Comparison of ENCODE assay signal across 2 cellular contexts in the genomic region with DNA sequence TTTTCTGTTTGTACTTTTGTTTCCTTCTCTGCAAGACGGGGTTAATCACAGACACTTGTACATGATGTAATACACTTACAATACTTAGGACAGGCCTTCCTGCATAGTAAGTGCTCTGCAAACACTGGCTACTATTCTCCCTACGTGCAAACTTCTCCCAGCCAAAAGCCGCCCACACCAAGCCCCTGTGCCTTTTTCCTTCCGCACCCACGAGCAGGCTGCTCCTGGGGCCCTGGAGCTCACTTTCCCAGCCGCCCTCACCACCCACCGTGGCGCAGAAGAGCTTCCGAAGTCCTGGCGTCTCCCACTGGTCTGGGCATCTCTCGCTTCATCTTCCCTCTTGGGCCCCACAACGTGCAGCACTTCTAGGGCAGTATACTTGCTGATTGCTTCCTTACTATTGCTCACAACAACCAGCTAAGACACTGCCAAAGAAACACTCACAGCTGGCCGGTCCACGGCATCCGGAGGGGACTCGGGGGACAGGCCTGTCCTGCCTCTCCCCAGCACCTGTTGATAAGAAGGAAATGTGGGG.
TF ChIP-seq lines count a peak whose summit lies in the region.

No MANE protein-coding gene starts in this region.

TF ChIP-seq in K562, 482 proteins besides CTCF, POLR2A, EP300 and RAD21 (continues in another document):
- TF ChIP-seq CEBPG (CRISPR knock-in tag; IDR thresholded peaks at IDR 0.05) (0 out of 2 replicates have a peak, but pooled peaks have one; percentile 25), CEBPG (tag; conservative IDR thresholded peaks at IDR 0.05 in 1 of 2, IDR thresholded peaks at IDR 0.05 in 1 of 2) (peak; percentile 55 to 95), POLR2G (IDR thresholded peaks at IDR 0.05; ENCODE audit: low read depth, low read length) (peak; percentile 39; the same call in 1 of the 2 replicates), SOX6 (IDR thresholded peaks at IDR 0.05) (no peak), ZNF175 (CRISPR knock-in tag; IDR thresholded peaks at IDR 0.05; ENCODE audit: low read depth) (peak; percentile 92), NCOA6 (IDR thresholded peaks at IDR 0.05) (no peak)
- TF ChIP-seq, protein P1, sequence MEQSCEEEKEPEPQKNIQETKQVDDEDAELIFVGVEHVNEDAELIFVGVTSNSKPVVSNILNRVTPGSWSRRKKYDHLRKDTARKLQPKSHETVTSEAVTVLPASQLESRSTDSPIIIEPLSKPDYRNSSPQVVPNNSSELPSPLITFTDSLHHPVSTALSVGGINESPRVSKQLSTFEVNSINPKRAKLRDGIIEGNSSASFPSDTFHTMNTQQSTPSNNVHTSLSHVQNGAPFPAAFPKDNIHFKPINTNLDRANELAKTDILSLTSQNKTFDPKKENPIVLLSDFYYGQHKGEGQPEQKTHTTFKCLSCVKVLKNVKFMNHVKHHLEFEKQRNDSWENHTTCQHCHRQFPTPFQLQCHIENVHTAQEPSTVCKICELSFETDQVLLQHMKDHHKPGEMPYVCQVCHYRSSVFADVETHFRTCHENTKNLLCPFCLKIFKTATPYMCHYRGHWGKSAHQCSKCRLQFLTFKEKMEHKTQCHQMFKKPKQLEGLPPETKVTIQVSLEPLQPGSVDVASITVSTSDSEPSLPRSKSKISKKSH (CRISPR knock-in tag; IDR thresholded peaks at IDR 0.05) = no peak
- TF ChIP-seq, protein P2, sequence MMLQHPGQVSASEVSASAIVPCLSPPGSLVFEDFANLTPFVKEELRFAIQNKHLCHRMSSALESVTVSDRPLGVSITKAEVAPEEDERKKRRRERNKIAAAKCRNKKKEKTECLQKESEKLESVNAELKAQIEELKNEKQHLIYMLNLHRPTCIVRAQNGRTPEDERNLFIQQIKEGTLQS (IDR thresholded peaks at IDR 0.05) = peak; percentile 4; the same call in 1 of the 2 replicates
- TF ChIP-seq, protein P2 (CRISPR knock-in tag; conservative IDR thresholded peaks at IDR 0.05) = no peak

TF ChIP-seq in SK-N-SH treated with all-trans-retinoic acid at 6 μM for 48 hours, 23 proteins besides CTCF, POLR2A, EP300 and RAD21:
- TF ChIP-seq ZFP30 (CRISPR knock-in tag; IDR thresholded peaks at IDR 0.05) (no peak), GLIS3 (CRISPR knock-in tag; IDR thresholded peaks at IDR 0.05) (no peak), POU6F1 (CRISPR knock-in tag; IDR thresholded peaks at IDR 0.05; ENCODE audit: borderline replicate concordance, low read depth) (no peak), ARNTL (CRISPR knock-in tag; IDR thresholded peaks at IDR 0.05; ENCODE audit: borderline replicate concordance, low read depth) (no peak), ISL1 (CRISPR knock-in tag; IDR thresholded peaks at IDR 0.05) (no peak), ZNF8 (CRISPR knock-in tag; IDR thresholded peaks at IDR 0.05) (no peak), BACH2 (CRISPR knock-in tag; IDR thresholded peaks at IDR 0.05; ENCODE audit: borderline replicate concordance) (no peak), PPARA (CRISPR knock-in tag; IDR thresholded peaks at IDR 0.05; ENCODE audit: borderline replicate concordance) (no peak), ZNF70 (CRISPR knock-in tag; IDR thresholded peaks at IDR 0.05) (no peak), SNAI2 (CRISPR knock-in tag; IDR thresholded peaks at IDR 0.05) (no peak), OSR1 (CRISPR knock-in tag; IDR thresholded peaks at IDR 0.05) (no peak)
- TF ChIP-seq, protein P3, sequence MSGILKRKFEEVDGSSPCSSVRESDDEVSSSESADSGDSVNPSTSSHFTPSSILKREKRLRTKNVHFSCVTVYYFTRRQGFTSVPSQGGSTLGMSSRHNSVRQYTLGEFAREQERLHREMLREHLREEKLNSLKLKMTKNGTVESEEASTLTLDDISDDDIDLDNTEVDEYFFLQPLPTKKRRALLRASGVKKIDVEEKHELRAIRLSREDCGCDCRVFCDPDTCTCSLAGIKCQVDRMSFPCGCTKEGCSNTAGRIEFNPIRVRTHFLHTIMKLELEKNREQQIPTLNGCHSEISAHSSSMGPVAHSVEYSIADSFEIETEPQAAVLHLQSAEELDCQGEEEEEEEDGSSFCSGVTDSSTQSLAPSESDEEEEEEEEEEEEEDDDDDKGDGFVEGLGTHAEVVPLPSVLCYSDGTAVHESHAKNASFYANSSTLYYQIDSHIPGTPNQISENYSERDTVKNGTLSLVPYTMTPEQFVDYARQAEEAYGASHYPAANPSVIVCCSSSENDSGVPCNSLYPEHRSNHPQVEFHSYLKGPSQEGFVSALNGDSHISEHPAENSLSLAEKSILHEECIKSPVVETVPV (CRISPR knock-in tag; IDR thresholded peaks at IDR 0.05) = no peak
TF ChIP-seq in SK-N-SH treated with all-trans-retinoic acid at 6 μM for 48 hours: peak in this region for 0.
